ENCODE assay signal across 27 cellular contexts in genomic region chr7:119228482-119228881, GRCh38.
"Had no signal": no experiment of that assay in that cellular context is flagged by ENCODE, and none has a peak within 500 bp of the region (broad histone marks: within the 10 kb centered on the region; RNA-seq: fewer than 3 reads in every experiment).

No MANE protein-coding gene starts in this region.

- DNase-seq: activated CD4-positive, alpha-beta T cell treated with anti-CD3 and anti-CD28 coated beads, Interleukin-2, amount 50 U/mL, for 1 hour; activated CD8-positive, alpha-beta memory T cell treated with anti-CD3 and anti-CD28 coated beads for 24 hours; activated CD8-positive, alpha-beta memory T cell treated with anti-CD3 and anti-CD28 coated beads, Interleukin-2, amount 50 U/mL, for 48 hours; activated effector memory CD4-positive, alpha-beta T cell treated with Interleukin-2 at 50 U/mL for 16 hours; activated naive CD4-positive, alpha-beta T cell treated with anti-CD3 and anti-CD28 coated beads, Interleukin-2, amount 10 ng/mL, durations not matched to agents 7 days and 5 days; activated naive CD8-positive, alpha-beta T cell treated with anti-CD3 and anti-CD28 coated beads, Interleukin-2, amount 50 U/mL, for 24 hours; activated T-cell treated with anti-CD3 and anti-CD28 coated beads, Interleukin-2, amount 50 U/mL, for 48 hours; aorta; brain microvascular endothelial cell; colonic mucosa; endodermal cell; gastrocnemius medialis; heart left ventricle; kidney glomerular epithelial cell; left ventricle myocardium inferior; ovary; psoas muscle; right cardiac atrium; stimulated activated CD4-positive, alpha-beta T cell treated with anti-CD3 and anti-CD28 coated beads, Interleukin-4, amount 100 ng/mL, for 1 hour; stimulated activated naive CD8-positive, alpha-beta T cell treated with anti-CD3 and anti-CD28 coated beads, Interleukin-15, amount 100 ng/mL, for 72 hours; T-helper 9 cell; transverse colon; uterus had no signal

- H3K4me1 ChIP-seq: colonic mucosa, gastrocnemius medialis, heart left ventricle, left ventricle myocardium inferior, psoas muscle, suprapubic skin, transverse colon, uterus had no signal

- H3K27ac Mint-ChIP-seq: activated naive CD4-positive, alpha-beta T cell treated with anti-CD3 and anti-CD28 coated beads, Interleukin-2, amount 10 ng/mL, durations not matched to agents 7 days and 5 days; activated naive CD8-positive, alpha-beta T cell treated with anti-CD3 and anti-CD28 coated beads, Interleukin-2, amount 50 U/mL, for 24 hours; endodermal cell; stimulated activated naive CD8-positive, alpha-beta T cell treated with anti-CD3 and anti-CD28 coated beads, Interleukin-15, amount 100 ng/mL, for 72 hours had no signal

- H3K36me3 Mint-ChIP-seq: activated naive CD4-positive, alpha-beta T cell treated with anti-CD3 and anti-CD28 coated beads, Interleukin-2, amount 10 ng/mL, durations not matched to agents 7 days and 5 days had no signal

- H3K4me3 ChIP-seq: colonic mucosa, gastrocnemius medialis, heart left ventricle, left ventricle myocardium inferior, ovary, psoas muscle, skin epidermis, suprapubic skin, transverse colon, uterus had no signal

- H3K4me3 Mint-ChIP-seq: activated naive CD4-positive, alpha-beta T cell treated with anti-CD3 and anti-CD28 coated beads, Interleukin-2, amount 10 ng/mL, durations not matched to agents 7 days and 5 days; activated naive CD8-positive, alpha-beta T cell treated with anti-CD3 and anti-CD28 coated beads, Interleukin-2, amount 50 U/mL, for 24 hours; central memory CD8-positive, alpha-beta T cell; endodermal cell; stimulated activated naive CD8-positive, alpha-beta T cell treated with anti-CD3 and anti-CD28 coated beads, Interleukin-15, amount 100 ng/mL, for 72 hours had no signal

- H3K9me3 Mint-ChIP-seq: endodermal cell had no signal

- H3K27me3 ChIP-seq: brain microvascular endothelial cell, colonic mucosa, gastrocnemius medialis, heart left ventricle, ovary, suprapubic skin, transverse colon, uterus had no signal

- H3K36me3 ChIP-seq: brain microvascular endothelial cell, colonic mucosa, gastrocnemius medialis, heart left ventricle, left ventricle myocardium inferior, ovary, suprapubic skin, transverse colon, uterus had no signal

- ATAC-seq: activated CD4-positive, CD25-positive, alpha-beta regulatory T cell treated with anti-CD3 and anti-CD28 coated beads, Interleukin-2, amount 50 U/mL, for 24 hours; activated naive CD8-positive, alpha-beta T cell treated with anti-CD3 and anti-CD28 coated beads, Interleukin-2, amount 50 U/mL, for 24 hours; gastrocnemius medialis; heart left ventricle; psoas muscle; right cardiac atrium; stimulated activated naive CD8-positive, alpha-beta T cell treated with anti-CD3 and anti-CD28 coated beads, Interleukin-15, amount 100 ng/mL, for 72 hours had no signal

- H3K4me1 Mint-ChIP-seq: activated naive CD4-positive, alpha-beta T cell treated with anti-CD3 and anti-CD28 coated beads, Interleukin-2, amount 10 ng/mL, durations not matched to agents 7 days and 5 days; activated naive CD8-positive, alpha-beta T cell treated with anti-CD3 and anti-CD28 coated beads, Interleukin-2, amount 50 U/mL, for 24 hours; central memory CD8-positive, alpha-beta T cell; endodermal cell; stimulated activated naive CD8-positive, alpha-beta T cell treated with anti-CD3 and anti-CD28 coated beads, Interleukin-15, amount 100 ng/mL, for 72 hours had no signal

- H3K27me3 Mint-ChIP-seq: activated naive CD4-positive, alpha-beta T cell treated with anti-CD3 and anti-CD28 coated beads, Interleukin-2, amount 10 ng/mL, durations not matched to agents 7 days and 5 days; activated naive CD8-positive, alpha-beta T cell treated with anti-CD3 and anti-CD28 coated beads, Interleukin-2, amount 50 U/mL, for 24 hours; central memory CD8-positive, alpha-beta T cell; stimulated activated naive CD8-positive, alpha-beta T cell treated with anti-CD3 and anti-CD28 coated beads, Interleukin-15, amount 100 ng/mL, for 72 hours had no signal

- H3K27ac ChIP-seq: brain microvascular endothelial cell, colonic mucosa, gastrocnemius medialis, heart left ventricle, left ventricle myocardium inferior, ovary, psoas muscle, skin epidermis, suprapubic skin, transverse colon, uterus had no signal
